Comparison of ENCODE assay signal across 12 cellular contexts in the genomic region with DNA sequence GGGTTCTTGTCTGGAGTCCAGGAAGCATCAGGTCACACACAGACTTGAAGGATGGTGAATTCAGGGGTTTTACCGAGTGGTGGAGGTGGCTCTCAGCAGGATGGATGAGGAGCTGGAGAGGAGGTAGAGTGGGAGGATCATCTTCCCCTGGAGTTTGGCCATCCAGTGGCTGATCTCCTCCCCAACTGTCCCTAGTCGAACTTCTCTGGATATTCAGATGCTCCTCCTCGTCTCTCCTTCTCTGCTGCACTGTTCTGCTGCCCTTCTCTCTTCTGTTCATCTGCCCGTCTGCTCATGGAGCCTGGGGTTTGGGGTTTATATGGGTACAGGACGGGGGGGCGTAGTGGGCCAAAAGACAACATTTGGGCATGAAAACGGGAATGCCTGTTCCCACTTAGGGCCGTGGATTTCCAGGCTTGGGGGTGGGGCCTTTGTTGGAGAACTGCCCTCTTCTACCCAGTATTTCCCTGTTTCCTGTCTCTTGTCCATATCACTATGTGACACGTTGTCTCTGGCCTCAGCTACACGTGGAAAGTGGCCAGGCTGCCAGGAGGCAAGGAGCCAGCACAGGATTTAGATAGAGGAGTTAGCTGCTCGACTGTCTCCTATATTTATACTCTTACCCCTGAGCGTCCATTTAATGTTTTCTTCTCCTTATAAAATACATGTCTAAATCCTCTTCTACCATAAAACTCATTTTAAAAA.
A peak's percentile ranks its signal among the peaks of the same experiment; 100 is the strongest.
DNase-seq lines count a peak whose midpoint lies in the region; ATAC-seq, FAIRE-seq and TF ChIP-seq lines count a peak whose summit lies in the region.
"Had no signal": no experiment of that assay in that cellular context is flagged by ENCODE, and none has a peak within 500 bp of the region (broad histone marks: within the 10 kb centered on the region; RNA-seq: fewer than 3 reads in every experiment).

No MANE protein-coding gene starts in this region.

- H3K9ac ChIP-seq in neural progenitor cell = no peak overlapping the region

- H3K4me1 ChIP-seq in gastroesophageal sphincter (peaks cover 26 to 97% (median 28%) of the 10 kb centered on the region in 3 donors), neural progenitor cell (peaks cover 52% of the 10 kb centered on the region)

- peaks cover 5% of the 10 kb centered on the region for H3K79me2 ChIP-seq in neural progenitor cell (ENCODE audit: low read depth)

- ATAC-seq in SK-N-SH treated with all-trans-retinoic acid at 6 μM for 48 hours (peak; percentile 75), gastroesophageal sphincter (peak; percentile 60), HG03354 (IDR thresholded peaks at IDR 0.05; ENCODE audit: poor library complexity, severe bottlenecking, unreplicated experiment) (no peak), GM21825 (IDR thresholded peaks at IDR 0.05; ENCODE audit: unreplicated experiment) (no peak)
- ATAC-seq: natural killer cell treated with Interleukin-12 subunit alpha and Interleukin-12 subunit beta and Interleukin-15 and Interleukin-18, amount 100 ng/mL, for 72 hours had no signal

- no peaks in the 10 kb centered on the region for H3K27me3 Mint-ChIP-seq in neural progenitor cell (ENCODE audit: insufficient read depth, low read depth)

- H3K36me3 ChIP-seq in gastroesophageal sphincter (no peaks in the 10 kb centered on the region), neural progenitor cell (no peaks in the 10 kb centered on the region)

- no peaks in the 10 kb centered on the region for H3K36me3 Mint-ChIP-seq in neural progenitor cell
- H3K36me3 Mint-ChIP-seq: natural killer cell treated with Interleukin-12 subunit alpha and Interleukin-12 subunit beta and Interleukin-15 and Interleukin-18, amount 100 ng/mL, for 72 hours had no signal

- TF ChIP-seq CTCF in C4-2B (conservative IDR thresholded peaks at IDR 0.05) = no peak
- TF ChIP-seq CTCF in gastroesophageal sphincter (IDR thresholded peaks at IDR 0.05) = no peak
- no peak for TF ChIP-seq CTCF in neural progenitor cell (IDR thresholded peaks at IDR 0.05)

- H3K4me2 ChIP-seq in neural progenitor cell = no peak overlapping the region

- H3K27ac Mint-ChIP-seq in neural progenitor cell = peak overlapping the region; percentile 58
- H3K27ac Mint-ChIP-seq: natural killer cell treated with Interleukin-12 subunit alpha and Interleukin-12 subunit beta and Interleukin-15 and Interleukin-18, amount 100 ng/mL, for 72 hours had no signal

- no peak overlapping the region for H3K4me3 ChIP-seq in gastroesophageal sphincter
- no peak overlapping the region for H3K4me3 ChIP-seq in neural progenitor cell

- peak overlapping the region; percentile 32 for H3K27ac ChIP-seq in C4-2B
- H3K27ac ChIP-seq in gastroesophageal sphincter = peak overlapping the region; percentile 25 to 72 (median 70)
- H3K27ac ChIP-seq in neural progenitor cell = no peak overlapping the region

- TF ChIP-seq POLR2A in gastroesophageal sphincter (IDR thresholded peaks at IDR 0.05) (no peak), GM12891 (IDR thresholded peaks at IDR 0.05; ENCODE audit: low read depth, low read length) (no peak)

- H3K4me1 Mint-ChIP-seq in neural progenitor cell = peaks cover 84% of the 10 kb centered on the region

- H2AFZ ChIP-seq in neural progenitor cell (replicated peaks) = no peak overlapping the region

- no peaks in the 10 kb centered on the region for H4K20me1 ChIP-seq in neural progenitor cell (ENCODE audit: low read depth)

- FAIRE-seq in GM12891 (lab: Jason Lieb, UNC) = no peak

- DNase-seq in neural progenitor cell (ENCODE audit: low spot score) (no peak), GM12891 (ENCODE audit: insufficient read length, low spot score) (no peak)
- DNase-seq in activated CD8-positive, alpha-beta memory T cell treated with anti-CD3 and anti-CD28 coated beads for 24 hours = no peak
- DNase-seq: activated T-cell treated with anti-CD3 and anti-CD28 coated beads, Interleukin-2, amount 50 U/mL, for 1 hour; cerebellar nuclear complex; hippocampal formation had no signal

- no peak for TF ChIP-seq EP300 in gastroesophageal sphincter (IDR thresholded peaks at IDR 0.05)

- H3K27me3 ChIP-seq in gastroesophageal sphincter (no peaks in the 10 kb centered on the region), neural progenitor cell (no peaks in the 10 kb centered on the region)

- H3K9me3 ChIP-seq in gastroesophageal sphincter (no peaks in the 10 kb centered on the region), neural progenitor cell (ENCODE audit: low read depth) (no peaks in the 10 kb centered on the region)

- WGBS in gastroesophageal sphincter (ENCODE audit: low coverage in 1 of 2), 2 donors = 14 to 32% methylated on average over 5 to 9 of the region's 12 CpGs

- no peaks in the 10 kb centered on the region for H3F3A ChIP-seq in neural progenitor cell (ENCODE audit: low read depth)

- no peak overlapping the region for H3K4me3 Mint-ChIP-seq in neural progenitor cell
- H3K4me3 Mint-ChIP-seq: natural killer cell treated with Interleukin-12 subunit alpha and Interleukin-12 subunit beta and Interleukin-15 and Interleukin-18, amount 100 ng/mL, for 72 hours had no signal

- no peaks in the 10 kb centered on the region for H3K9me3 Mint-ChIP-seq in neural progenitor cell
- H3K9me3 Mint-ChIP-seq: natural killer cell treated with Interleukin-12 subunit alpha and Interleukin-12 subunit beta and Interleukin-15 and Interleukin-18, amount 100 ng/mL, for 72 hours had no signal

TF ChIP-seq in SK-N-SH treated with all-trans-retinoic acid at 6 μM for 48 hours, 23 proteins besides CTCF, POLR2A, EP300 and RAD21:
- TF ChIP-seq TCF4 (CRISPR knock-in tag; IDR thresholded peaks at IDR 0.05; ENCODE audit: borderline replicate concordance) (peak; percentile 11; the same call in 1 of the 2 replicates), ISL1 (CRISPR knock-in tag; IDR thresholded peaks at IDR 0.05) (no peak), ZC3H10 (CRISPR knock-in tag; IDR thresholded peaks at IDR 0.05) (no peak)

TF ChIP-seq in GM12891, 5 proteins besides CTCF, POLR2A, EP300 and RAD21:
- TF ChIP-seq TAF1 (IDR thresholded peaks at IDR 0.05; ENCODE audit: low read depth, low read length) = no peak
- no peak for TF ChIP-seq SPI1 (IDR thresholded peaks at IDR 0.05; ENCODE audit: low read depth, low read length)
- no peak for TF ChIP-seq PAX5 (IDR thresholded peaks at IDR 0.05; ENCODE audit: insufficient read depth, low read length, severe bottlenecking)
- TF ChIP-seq POU2F2 (IDR thresholded peaks at IDR 0.05; ENCODE audit: low read depth, low read length) = no peak
TF ChIP-seq in GM12891: peak in this region for 0.

Comparison
In these comparisons a context has a peak if more than half of its experiments do, and no peak if none do; other contexts are left out.
1. ATAC-seq: peak in SK-N-SH treated with all-trans-retinoic acid at 6 μM for 48 hours (single experiment) and gastroesophageal sphincter (single experiment); none in HG03354 (single experiment) and GM21825 (single experiment).